ENCODE assay signal across 1 cellular context in the genomic region with DNA sequence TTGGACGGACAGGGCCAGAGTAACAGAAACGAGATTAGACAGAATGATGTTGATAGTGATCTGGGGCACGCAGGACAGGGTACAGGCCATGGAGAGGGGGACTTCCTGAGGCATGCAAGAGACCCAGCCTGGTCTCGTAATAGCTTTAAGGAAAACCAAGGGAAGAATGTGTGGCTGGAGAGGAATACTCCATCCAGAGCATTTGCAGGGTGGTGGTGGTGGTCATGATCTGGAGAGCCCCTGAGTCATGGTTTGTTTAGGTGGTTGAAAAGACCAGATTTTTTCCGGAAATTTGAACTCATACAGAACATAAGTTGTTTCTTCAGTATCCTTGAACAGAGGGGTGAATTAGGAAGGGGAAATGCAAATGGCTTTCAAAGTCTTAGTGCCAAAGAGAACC.
TF ChIP-seq lines count a peak whose summit lies in the region.

No MANE protein-coding gene starts in this region.

TF ChIP-seq in IMR-90, 13 proteins besides CTCF, POLR2A, EP300 and RAD21 (continued from another document):
- TF ChIP-seq, protein P1, sequence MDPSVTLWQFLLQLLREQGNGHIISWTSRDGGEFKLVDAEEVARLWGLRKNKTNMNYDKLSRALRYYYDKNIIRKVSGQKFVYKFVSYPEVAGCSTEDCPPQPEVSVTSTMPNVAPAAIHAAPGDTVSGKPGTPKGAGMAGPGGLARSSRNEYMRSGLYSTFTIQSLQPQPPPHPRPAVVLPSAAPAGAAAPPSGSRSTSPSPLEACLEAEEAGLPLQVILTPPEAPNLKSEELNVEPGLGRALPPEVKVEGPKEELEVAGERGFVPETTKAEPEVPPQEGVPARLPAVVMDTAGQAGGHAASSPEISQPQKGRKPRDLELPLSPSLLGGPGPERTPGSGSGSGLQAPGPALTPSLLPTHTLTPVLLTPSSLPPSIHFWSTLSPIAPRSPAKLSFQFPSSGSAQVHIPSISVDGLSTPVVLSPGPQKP (IDR thresholded peaks at IDR 0.05; ENCODE audit: borderline replicate concordance, low read depth, low read length), result no peak
- no peak for TF ChIP-seq FOS (IDR thresholded peaks at IDR 0.05; ENCODE audit: low read depth, low read length)
- TF ChIP-seq, protein P2, sequence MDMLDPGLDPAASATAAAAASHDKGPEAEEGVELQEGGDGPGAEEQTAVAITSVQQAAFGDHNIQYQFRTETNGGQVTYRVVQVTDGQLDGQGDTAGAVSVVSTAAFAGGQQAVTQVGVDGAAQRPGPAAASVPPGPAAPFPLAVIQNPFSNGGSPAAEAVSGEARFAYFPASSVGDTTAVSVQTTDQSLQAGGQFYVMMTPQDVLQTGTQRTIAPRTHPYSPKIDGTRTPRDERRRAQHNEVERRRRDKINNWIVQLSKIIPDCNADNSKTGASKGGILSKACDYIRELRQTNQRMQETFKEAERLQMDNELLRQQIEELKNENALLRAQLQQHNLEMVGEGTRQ (IDR thresholded peaks at IDR 0.05; ENCODE audit: low read depth, low read length), result no peak
- TF ChIP-seq RCOR1 (IDR thresholded peaks at IDR 0.05; ENCODE audit: insufficient replicate concordance, low read length), result no peak
- no peak for TF ChIP-seq SMC3 (IDR thresholded peaks at IDR 0.05; ENCODE audit: low read depth, low read length)
- TF ChIP-seq CHD1 (IDR thresholded peaks at IDR 0.05; ENCODE audit: low read depth, low read length), result no peak
- TF ChIP-seq NFE2L2 (IDR thresholded peaks at IDR 0.05; ENCODE audit: low read depth, low read length), result no peak
- TF ChIP-seq MXI1 (IDR thresholded peaks at IDR 0.05; ENCODE audit: borderline replicate concordance, low read depth, low read length), result no peak
